Comparison of ENCODE assay signal across 24 cellular contexts in genomic region chr11:72307439-72307838, GRCh38.
"Had no signal": no experiment of that assay in that cellular context is flagged by ENCODE, and none has a peak within 500 bp of the region (broad histone marks: within the 10 kb centered on the region; RNA-seq: fewer than 3 reads in every experiment).

No MANE protein-coding gene starts in this region.

- DNase-seq: activated CD4-positive, alpha-beta T cell treated with anti-CD3 and anti-CD28 coated beads for 36 hours; activated CD4-positive, alpha-beta T cell treated with anti-CD3 and anti-CD28 coated beads, Interleukin-2, amount 50 U/mL, for 4 hours; activated CD4-positive, CD25-positive, alpha-beta regulatory T cell; activated naive CD4-positive, alpha-beta T cell treated with Interleukin-2 at 50 U/mL for 16 hours; activated T-cell treated with anti-CD3 and anti-CD28 coated beads for 4 hours; activated T-cell treated with anti-CD3 and anti-CD28 coated beads, Interleukin-2, amount 50 U/mL, for 72 hours; cerebellar nuclear complex; colonic mucosa; dorsolateral prefrontal cortex; effector memory CD4-positive, alpha-beta T cell; islet precursor cell; left ventricle myocardium inferior; mesendoderm; right lobe of liver; stimulated activated CD4-positive, alpha-beta T cell treated with anti-CD3 and anti-CD28 coated beads, Interleukin-12 subunit alpha, Interleukin-12 subunit beta, amount 100 ng/mL, for 4 hours; stimulated activated CD4-positive, alpha-beta T cell treated with anti-CD3 and anti-CD28 coated beads, Interleukin-4, amount 100 ng/mL, for 1 hour; stimulated activated naive CD8-positive, alpha-beta T cell treated with anti-CD3 and anti-CD28 coated beads, Interleukin-15, Interleukin-2, amounts not matched to agents 100 U/mL and 50 U/mL, for 24 hours; testis; transverse colon had no signal

- H3K4me1 ChIP-seq: ascending aorta, colonic mucosa, right lobe of liver, testis, transverse colon had no signal

- H3K4me3 ChIP-seq: ascending aorta, cardiac muscle cell, colonic mucosa, dorsolateral prefrontal cortex, hepatocyte, left ventricle myocardium inferior, lung, right lobe of liver, testis, transverse colon had no signal

- H3K9me3 ChIP-seq: ascending aorta, colonic mucosa, left ventricle myocardium inferior, right lobe of liver, testis, transverse colon had no signal

- H3K27me3 ChIP-seq: ascending aorta, cardiac muscle cell, colonic mucosa, dorsolateral prefrontal cortex, hepatocyte, right lobe of liver, testis, transverse colon had no signal

- H3K36me3 ChIP-seq: cardiac muscle cell, colonic mucosa, transverse colon had no signal

- H3K27ac ChIP-seq: ascending aorta, cardiac muscle cell, colonic mucosa, dorsolateral prefrontal cortex, hepatocyte, left ventricle myocardium inferior, right lobe of liver, testis, transverse colon had no signal

- ATAC-seq: activated CD4-positive, alpha-beta T cell treated with anti-CD3 and anti-CD28 coated beads for 36 hours; activated T-cell treated with anti-CD3 and anti-CD28 coated beads, Interleukin-2, amount 50 U/mL, for 72 hours; natural killer cell treated with Interleukin-12 subunit alpha and Interleukin-12 subunit beta and Interleukin-15 and Interleukin-18, amount 100 ng/mL, for 72 hours; right lobe of liver; stimulated activated naive CD8-positive, alpha-beta T cell treated with anti-CD3 and anti-CD28 coated beads, Interleukin-15, Interleukin-2, amounts not matched to agents 100 U/mL and 50 U/mL, for 24 hours had no signal
